1 cellular context compared by ENCODE assay signal in the genomic region with DNA sequence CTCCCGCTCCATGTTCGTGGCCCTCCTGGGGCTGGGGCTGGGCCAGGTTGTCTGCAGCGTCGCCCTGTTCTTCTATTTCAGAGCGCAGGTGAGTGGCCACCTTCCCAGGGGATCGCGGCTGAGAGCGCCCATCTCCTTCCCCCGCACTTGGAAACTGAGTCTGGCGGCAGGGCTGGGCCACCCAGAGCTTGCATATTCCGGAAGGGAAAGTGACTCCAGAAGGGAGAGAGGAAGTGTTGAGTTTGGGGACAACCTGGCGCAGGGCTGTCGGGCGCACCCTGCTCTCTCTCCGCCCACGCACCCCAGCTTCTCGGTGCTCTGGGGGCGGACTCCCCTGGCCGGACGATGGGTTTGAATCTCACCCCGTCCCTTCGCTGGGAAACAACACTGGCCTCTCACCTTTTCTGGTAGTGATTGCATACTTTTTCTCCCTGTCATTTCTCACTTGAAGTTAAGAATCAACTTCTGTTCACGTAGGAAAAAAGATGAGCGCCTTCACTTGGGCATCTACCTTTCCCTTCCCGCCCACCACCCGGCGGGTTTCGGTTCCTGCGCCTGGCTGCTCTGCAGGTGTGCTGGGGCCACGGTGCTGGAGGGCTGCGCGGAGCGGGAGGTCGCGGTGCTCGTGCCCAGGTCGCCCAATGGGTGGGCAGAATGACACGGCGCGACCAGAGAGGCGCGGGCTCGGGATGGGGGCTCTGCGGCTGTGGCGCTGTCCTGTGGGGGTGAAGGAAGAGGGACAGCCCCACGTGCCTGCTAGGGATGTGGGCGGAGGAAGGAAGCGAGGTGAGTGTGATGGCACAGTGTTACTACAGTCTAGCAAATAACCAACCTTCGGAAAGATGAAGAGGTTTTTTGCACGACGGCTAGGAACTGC.
TF ChIP-seq lines count a peak whose summit lies in the region.

No MANE protein-coding gene starts in this region.

TF ChIP-seq in GM12878, 131 proteins besides CTCF, POLR2A, EP300 and RAD21 (continued from another document and continues in another):
- TF ChIP-seq, protein P1, sequence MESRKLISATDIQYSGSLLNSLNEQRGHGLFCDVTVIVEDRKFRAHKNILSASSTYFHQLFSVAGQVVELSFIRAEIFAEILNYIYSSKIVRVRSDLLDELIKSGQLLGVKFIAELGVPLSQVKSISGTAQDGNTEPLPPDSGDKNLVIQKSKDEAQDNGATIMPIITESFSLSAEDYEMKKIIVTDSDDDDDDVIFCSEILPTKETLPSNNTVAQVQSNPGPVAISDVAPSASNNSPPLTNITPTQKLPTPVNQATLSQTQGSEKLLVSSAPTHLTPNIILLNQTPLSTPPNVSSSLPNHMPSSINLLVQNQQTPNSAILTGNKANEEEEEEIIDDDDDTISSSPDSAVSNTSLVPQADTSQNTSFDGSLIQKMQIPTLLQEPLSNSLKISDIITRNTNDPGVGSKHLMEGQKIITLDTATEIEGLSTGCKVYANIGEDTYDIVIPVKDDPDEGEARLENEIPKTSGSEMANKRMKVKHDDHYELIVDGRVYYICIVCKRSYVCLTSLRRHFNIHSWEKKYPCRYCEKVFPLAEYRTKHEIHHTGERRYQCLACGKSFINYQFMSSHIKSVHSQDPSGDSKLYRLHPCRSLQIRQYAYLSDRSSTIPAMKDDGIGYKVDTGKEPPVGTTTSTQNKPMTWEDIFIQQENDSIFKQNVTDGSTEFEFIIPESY (IDR thresholded peaks at IDR 0.05): no peak
- TF ChIP-seq RB1 (IDR thresholded peaks at IDR 0.05; ENCODE audit: borderline replicate concordance) (peak; percentile 58; the same call in 1 of the 2 replicates), IKZF2 (IDR thresholded peaks at IDR 0.05) (peak; percentile 76 to 82), SMAD1 (IDR thresholded peaks at IDR 0.05; ENCODE audit: low read depth, partially characterized antibody) (no peak), CHD4 (IDR thresholded peaks at IDR 0.05) (no peak), EGR1 (IDR thresholded peaks at IDR 0.05; ENCODE audit: borderline replicate concordance in 1 of 2, low read depth in 2 of 2, low read length in 2 of 2) (peak; percentile 79 to 99), TCF3 (IDR thresholded peaks at IDR 0.05; ENCODE audit: borderline replicate concordance, insufficient read depth, low read depth, low read length) (peak; percentile 75), BCL11A (IDR thresholded peaks at IDR 0.05; ENCODE audit: low read depth, low read length) (0 out of 2 replicates have a peak, but pooled peaks have one; percentile 29), SPI1 (IDR thresholded peaks at IDR 0.05; ENCODE audit: borderline replicate concordance, insufficient read depth, low read depth, low read length) (peak; percentile 71; the same call in 1 of the 2 replicates), KLF5 (IDR thresholded peaks at IDR 0.05; ENCODE audit: partially characterized antibody) (no peak), SMC3 (IDR thresholded peaks at IDR 0.05; ENCODE audit: borderline replicate concordance, low read length) (no peak), TCF12 (IDR thresholded peaks at IDR 0.05; ENCODE audit: low read depth, low read length) (peak; percentile 74; the same call in 1 of the 2 replicates), WRNIP1 (IDR thresholded peaks at IDR 0.05; ENCODE audit: borderline replicate concordance, low read depth, low read length) (no peak), FOS (IDR thresholded peaks at IDR 0.05; ENCODE audit: borderline replicate concordance, extremely low read depth, insufficient read length) (no peak), RBBP5 (conservative IDR thresholded peaks at IDR 0.05) (no peak), YY1 (IDR thresholded peaks at IDR 0.05; ENCODE audit: low read depth, low read length) (peak; percentile 46), NFXL1 (IDR thresholded peaks at IDR 0.05; ENCODE audit: borderline replicate concordance) (no peak), BHLHE40 (IDR thresholded peaks at IDR 0.05; ENCODE audit: borderline replicate concordance in 1 of 2, low read depth in 2 of 2, low read length in 1 of 2) (peak; percentile 70 to 89), FOXM1 (IDR thresholded peaks at IDR 0.05; ENCODE audit: low read depth, low read length) (peak; percentile 14; the same call in 1 of the 2 replicates), NR2F1 (conservative IDR thresholded peaks at IDR 0.05) (peak; percentile 67; the same call in 1 of the 2 replicates), BACH1 (IDR thresholded peaks at IDR 0.05; ENCODE audit: borderline replicate concordance) (peak; percentile 73), MEF2A (IDR thresholded peaks at IDR 0.05; ENCODE audit: insufficient read depth, low read depth, low read length) (no peak), ETV6 (conservative IDR thresholded peaks at IDR 0.05 in 1 of 2, IDR thresholded peaks at IDR 0.05 in 1 of 2; ENCODE audit: borderline replicate concordance in 1 of 2, low read depth in 1 of 2) (peak in 1 of 2 experiments; percentile 79; a peak in 2 of 4 replicates), ZNF207 (IDR thresholded peaks at IDR 0.05; ENCODE audit: borderline replicate concordance) (no peak), SUPT20H (IDR thresholded peaks at IDR 0.05; ENCODE audit: borderline replicate concordance, control insufficient read depth, low read depth, low read length) (no peak), CBX5 (IDR thresholded peaks at IDR 0.05; ENCODE audit: low read depth) (peak; percentile 91), PAX8 (IDR thresholded peaks at IDR 0.05) (no peak), RUNX3 (IDR thresholded peaks at IDR 0.05; ENCODE audit: low read length) (peak; percentile 17; the same call in 1 of the 2 replicates), IKZF1 (conservative IDR thresholded peaks at IDR 0.05) (peak; percentile 87), TCF7 (IDR thresholded peaks at IDR 0.05; ENCODE audit: borderline replicate concordance) (no peak), CREM (IDR thresholded peaks at IDR 0.05; ENCODE audit: low read depth) (no peak), LARP7 (IDR thresholded peaks at IDR 0.05) (peak; percentile 41; the same call in 1 of the 2 replicates), GATAD2B (conservative IDR thresholded peaks at IDR 0.05; ENCODE audit: low read depth) (peak; percentile 31; the same call in 1 of the 2 replicates), PML (IDR thresholded peaks at IDR 0.05; ENCODE audit: low read length) (no peak), MTA2 (IDR thresholded peaks at IDR 0.05; ENCODE audit: low read depth) (0 out of 2 replicates have a peak, but pooled peaks have one; percentile 25)
- TF ChIP-seq, protein P2, sequence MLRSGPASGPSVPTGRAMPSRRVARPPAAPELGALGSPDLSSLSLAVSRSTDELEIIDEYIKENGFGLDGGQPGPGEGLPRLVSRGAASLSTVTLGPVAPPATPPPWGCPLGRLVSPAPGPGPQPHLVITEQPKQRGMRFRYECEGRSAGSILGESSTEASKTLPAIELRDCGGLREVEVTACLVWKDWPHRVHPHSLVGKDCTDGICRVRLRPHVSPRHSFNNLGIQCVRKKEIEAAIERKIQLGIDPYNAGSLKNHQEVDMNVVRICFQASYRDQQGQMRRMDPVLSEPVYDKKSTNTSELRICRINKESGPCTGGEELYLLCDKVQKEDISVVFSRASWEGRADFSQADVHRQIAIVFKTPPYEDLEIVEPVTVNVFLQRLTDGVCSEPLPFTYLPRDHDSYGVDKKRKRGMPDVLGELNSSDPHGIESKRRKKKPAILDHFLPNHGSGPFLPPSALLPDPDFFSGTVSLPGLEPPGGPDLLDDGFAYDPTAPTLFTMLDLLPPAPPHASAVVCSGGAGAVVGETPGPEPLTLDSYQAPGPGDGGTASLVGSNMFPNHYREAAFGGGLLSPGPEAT (IDR thresholded peaks at IDR 0.05; ENCODE audit: low read depth): no peak
- TF ChIP-seq, protein P3, sequence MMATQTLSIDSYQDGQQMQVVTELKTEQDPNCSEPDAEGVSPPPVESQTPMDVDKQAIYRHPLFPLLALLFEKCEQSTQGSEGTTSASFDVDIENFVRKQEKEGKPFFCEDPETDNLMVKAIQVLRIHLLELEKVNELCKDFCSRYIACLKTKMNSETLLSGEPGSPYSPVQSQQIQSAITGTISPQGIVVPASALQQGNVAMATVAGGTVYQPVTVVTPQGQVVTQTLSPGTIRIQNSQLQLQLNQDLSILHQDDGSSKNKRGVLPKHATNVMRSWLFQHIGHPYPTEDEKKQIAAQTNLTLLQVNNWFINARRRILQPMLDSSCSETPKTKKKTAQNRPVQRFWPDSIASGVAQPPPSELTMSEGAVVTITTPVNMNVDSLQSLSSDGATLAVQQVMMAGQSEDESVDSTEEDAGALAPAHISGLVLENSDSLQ (IDR thresholded peaks at IDR 0.05): no peak
- TF ChIP-seq, protein P4, sequence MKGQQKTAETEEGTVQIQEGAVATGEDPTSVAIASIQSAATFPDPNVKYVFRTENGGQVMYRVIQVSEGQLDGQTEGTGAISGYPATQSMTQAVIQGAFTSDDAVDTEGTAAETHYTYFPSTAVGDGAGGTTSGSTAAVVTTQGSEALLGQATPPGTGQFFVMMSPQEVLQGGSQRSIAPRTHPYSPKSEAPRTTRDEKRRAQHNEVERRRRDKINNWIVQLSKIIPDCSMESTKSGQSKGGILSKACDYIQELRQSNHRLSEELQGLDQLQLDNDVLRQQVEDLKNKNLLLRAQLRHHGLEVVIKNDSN (IDR thresholded peaks at IDR 0.05; ENCODE audit: borderline replicate concordance, extremely low read length, insufficient read depth, low read depth, low read length): peak; percentile 62
- TF ChIP-seq, protein P5, sequence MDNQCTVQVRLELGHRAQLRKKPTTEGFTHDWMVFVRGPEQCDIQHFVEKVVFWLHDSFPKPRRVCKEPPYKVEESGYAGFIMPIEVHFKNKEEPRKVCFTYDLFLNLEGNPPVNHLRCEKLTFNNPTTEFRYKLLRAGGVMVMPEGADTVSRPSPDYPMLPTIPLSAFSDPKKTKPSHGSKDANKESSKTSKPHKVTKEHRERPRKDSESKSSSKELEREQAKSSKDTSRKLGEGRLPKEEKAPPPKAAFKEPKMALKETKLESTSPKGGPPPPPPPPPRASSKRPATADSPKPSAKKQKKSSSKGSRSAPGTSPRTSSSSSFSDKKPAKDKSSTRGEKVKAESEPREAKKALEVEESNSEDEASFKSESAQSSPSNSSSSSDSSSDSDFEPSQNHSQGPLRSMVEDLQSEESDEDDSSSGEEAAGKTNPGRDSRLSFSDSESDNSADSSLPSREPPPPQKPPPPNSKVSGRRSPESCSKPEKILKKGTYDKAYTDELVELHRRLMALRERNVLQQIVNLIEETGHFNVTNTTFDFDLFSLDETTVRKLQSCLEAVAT (IDR thresholded peaks at IDR 0.05): 0 out of 2 replicates have a peak, but pooled peaks have one; percentile 18
- TF ChIP-seq, protein P6, sequence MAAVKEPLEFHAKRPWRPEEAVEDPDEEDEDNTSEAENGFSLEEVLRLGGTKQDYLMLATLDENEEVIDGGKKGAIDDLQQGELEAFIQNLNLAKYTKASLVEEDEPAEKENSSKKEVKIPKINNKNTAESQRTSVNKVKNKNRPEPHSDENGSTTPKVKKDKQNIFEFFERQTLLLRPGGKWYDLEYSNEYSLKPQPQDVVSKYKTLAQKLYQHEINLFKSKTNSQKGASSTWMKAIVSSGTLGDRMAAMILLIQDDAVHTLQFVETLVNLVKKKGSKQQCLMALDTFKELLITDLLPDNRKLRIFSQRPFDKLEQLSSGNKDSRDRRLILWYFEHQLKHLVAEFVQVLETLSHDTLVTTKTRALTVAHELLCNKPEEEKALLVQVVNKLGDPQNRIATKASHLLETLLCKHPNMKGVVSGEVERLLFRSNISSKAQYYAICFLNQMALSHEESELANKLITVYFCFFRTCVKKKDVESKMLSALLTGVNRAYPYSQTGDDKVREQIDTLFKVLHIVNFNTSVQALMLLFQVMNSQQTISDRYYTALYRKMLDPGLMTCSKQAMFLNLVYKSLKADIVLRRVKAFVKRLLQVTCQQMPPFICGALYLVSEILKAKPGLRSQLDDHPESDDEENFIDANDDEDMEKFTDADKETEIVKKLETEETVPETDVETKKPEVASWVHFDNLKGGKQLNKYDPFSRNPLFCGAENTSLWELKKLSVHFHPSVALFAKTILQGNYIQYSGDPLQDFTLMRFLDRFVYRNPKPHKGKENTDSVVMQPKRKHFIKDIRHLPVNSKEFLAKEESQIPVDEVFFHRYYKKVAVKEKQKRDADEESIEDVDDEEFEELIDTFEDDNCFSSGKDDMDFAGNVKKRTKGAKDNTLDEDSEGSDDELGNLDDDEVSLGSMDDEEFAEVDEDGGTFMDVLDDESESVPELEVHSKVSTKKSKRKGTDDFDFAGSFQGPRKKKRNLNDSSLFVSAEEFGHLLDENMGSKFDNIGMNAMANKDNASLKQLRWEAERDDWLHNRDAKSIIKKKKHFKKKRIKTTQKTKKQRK (IDR thresholded peaks at IDR 0.05; ENCODE audit: low read depth, low read length): no peak
- TF ChIP-seq, protein P7, sequence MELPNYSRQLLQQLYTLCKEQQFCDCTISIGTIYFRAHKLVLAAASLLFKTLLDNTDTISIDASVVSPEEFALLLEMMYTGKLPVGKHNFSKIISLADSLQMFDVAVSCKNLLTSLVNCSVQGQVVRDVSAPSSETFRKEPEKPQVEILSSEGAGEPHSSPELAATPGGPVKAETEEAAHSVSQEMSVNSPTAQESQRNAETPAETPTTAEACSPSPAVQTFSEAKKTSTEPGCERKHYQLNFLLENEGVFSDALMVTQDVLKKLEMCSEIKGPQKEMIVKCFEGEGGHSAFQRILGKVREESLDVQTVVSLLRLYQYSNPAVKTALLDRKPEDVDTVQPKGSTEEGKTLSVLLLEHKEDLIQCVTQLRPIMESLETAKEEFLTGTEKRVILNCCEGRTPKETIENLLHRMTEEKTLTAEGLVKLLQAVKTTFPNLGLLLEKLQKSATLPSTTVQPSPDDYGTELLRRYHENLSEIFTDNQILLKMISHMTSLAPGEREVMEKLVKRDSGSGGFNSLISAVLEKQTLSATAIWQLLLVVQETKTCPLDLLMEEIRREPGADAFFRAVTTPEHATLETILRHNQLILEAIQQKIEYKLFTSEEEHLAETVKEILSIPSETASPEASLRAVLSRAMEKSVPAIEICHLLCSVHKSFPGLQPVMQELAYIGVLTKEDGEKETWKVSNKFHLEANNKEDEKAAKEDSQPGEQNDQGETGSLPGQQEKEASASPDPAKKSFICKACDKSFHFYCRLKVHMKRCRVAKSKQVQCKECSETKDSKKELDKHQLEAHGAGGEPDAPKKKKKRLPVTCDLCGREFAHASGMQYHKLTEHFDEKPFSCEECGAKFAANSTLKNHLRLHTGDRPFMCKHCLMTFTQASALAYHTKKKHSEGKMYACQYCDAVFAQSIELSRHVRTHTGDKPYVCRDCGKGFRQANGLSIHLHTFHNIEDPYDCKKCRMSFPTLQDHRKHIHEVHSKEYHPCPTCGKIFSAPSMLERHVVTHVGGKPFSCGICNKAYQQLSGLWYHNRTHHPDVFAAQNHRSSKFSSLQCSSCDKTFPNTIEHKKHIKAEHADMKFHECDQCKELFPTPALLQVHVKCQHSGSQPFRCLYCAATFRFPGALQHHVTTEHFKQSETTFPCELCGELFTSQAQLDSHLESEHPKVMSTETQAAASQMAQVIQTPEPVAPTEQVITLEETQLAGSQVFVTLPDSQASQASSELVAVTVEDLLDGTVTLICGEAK (IDR thresholded peaks at IDR 0.05; ENCODE audit: borderline replicate concordance): no peak
- TF ChIP-seq, protein P8, sequence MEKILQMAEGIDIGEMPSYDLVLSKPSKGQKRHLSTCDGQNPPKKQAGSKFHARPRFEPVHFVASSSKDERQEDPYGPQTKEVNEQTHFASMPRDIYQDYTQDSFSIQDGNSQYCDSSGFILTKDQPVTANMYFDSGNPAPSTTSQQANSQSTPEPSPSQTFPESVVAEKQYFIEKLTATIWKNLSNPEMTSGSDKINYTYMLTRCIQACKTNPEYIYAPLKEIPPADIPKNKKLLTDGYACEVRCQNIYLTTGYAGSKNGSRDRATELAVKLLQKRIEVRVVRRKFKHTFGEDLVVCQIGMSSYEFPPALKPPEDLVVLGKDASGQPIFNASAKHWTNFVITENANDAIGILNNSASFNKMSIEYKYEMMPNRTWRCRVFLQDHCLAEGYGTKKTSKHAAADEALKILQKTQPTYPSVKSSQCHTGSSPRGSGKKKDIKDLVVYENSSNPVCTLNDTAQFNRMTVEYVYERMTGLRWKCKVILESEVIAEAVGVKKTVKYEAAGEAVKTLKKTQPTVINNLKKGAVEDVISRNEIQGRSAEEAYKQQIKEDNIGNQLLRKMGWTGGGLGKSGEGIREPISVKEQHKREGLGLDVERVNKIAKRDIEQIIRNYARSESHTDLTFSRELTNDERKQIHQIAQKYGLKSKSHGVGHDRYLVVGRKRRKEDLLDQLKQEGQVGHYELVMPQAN (conservative IDR thresholded peaks at IDR 0.05): 0 out of 2 replicates have a peak, but pooled peaks have one; percentile 7
